In genomic region chr13:77697208-77698103, GRCh38 we compare ENCODE assay signal across 8 cellular contexts. TPM values are rescaled to one million over a fixed set of nuclear protein-coding genes. Genes with fewer than 3 reads are reported as not detected.
DNase-seq lines count a peak whose midpoint lies in the region; ATAC-seq, FAIRE-seq and TF ChIP-seq lines count a peak whose summit lies in the region.

SLAIN1 (plus strand) TSS chr13:77697687; CDS start chr13:77697914, 227 bp downstream.

- FAIRE-seq in pancreas (lab: Jason Lieb, UNC): no peak

- TF ChIP-seq EP300 in tibial nerve (IDR thresholded peaks at IDR 0.05): no peak

- H3K27me3 Mint-ChIP-seq in GM23338 (ENCODE audit: insufficient read depth, low read depth, poor library complexity): peaks cover 13% of the 10 kb centered on the region

- no peaks in the 10 kb centered on the region; the same call in 2 of the 3 replicates for H3K9me3 Mint-ChIP-seq in GM23338

- H3K79me2 ChIP-seq in GM23338 (replicated peaks; ENCODE audit: insufficient read depth): peaks cover 41% of the 10 kb centered on the region
- peaks cover 37% of the 10 kb centered on the region for H3K79me2 ChIP-seq in MM.1S (ENCODE audit: low read length)

- intact Hi-C loops in pancreas (cut with DNase I): no loop called here

- H3K27ac ChIP-seq in GM23338 (ENCODE audit: low read depth) (peak within 1 kb of the TSS; percentile 76; the same call in 1 of the 2 replicates), MM.1S (ENCODE audit: low read length) (peak within 1 kb of the TSS; percentile 52; the same call in 1 of the 2 replicates), cardiac muscle cell (no peak within 1 kb of the TSS), pancreas (peak within 1 kb of the TSS; percentile 51 to 83 (median 74)), tibial nerve (peak within 1 kb of the TSS; percentile 34 to 74 (median 52))

- no peaks in the 10 kb centered on the region for H3F3A ChIP-seq in GM23338 (replicated peaks; ENCODE audit: low read depth)
- H3F3A ChIP-seq in MM.1S (ENCODE audit: insufficient read depth, low read length): peaks cover 17% of the 10 kb centered on the region

- H3K4me1 Mint-ChIP-seq in GM23338: peaks cover 28% of the 10 kb centered on the region

- H3K9me2 ChIP-seq in GM23338 (ENCODE audit: insufficient read depth) (no peaks in the 10 kb centered on the region), MM.1S (replicated peaks; ENCODE audit: insufficient read depth, low read length) (no peaks in the 10 kb centered on the region)

- no peaks in the 10 kb centered on the region for H3K9me3 ChIP-seq in MM.1S (replicated peaks; ENCODE audit: insufficient read depth, low read length)
- no peaks in the 10 kb centered on the region for H3K9me3 ChIP-seq in cardiac muscle cell (ENCODE audit: low read depth)
- no peaks in the 10 kb centered on the region for H3K9me3 ChIP-seq in pancreas
- H3K9me3 ChIP-seq in tibial nerve: no peaks in the 10 kb centered on the region

- peaks cover 39% of the 10 kb centered on the region for H3K4me1 ChIP-seq in GM23338 (ENCODE audit: insufficient read depth)
- peaks cover 26% of the 10 kb centered on the region for H3K4me1 ChIP-seq in MM.1S (ENCODE audit: low read length)
- peaks cover 8% of the 10 kb centered on the region for H3K4me1 ChIP-seq in cardiac muscle cell (ENCODE audit: low read depth)
- H3K4me1 ChIP-seq in pancreas: peaks cover 14 to 41% (median 32%) of the 10 kb centered on the region in 3 donors
- H3K4me1 ChIP-seq in tibial nerve: peaks cover 0 to 35% (median 6%) of the 10 kb centered on the region in 4 donors

- H3K9ac ChIP-seq in MM.1S (ENCODE audit: low read length): peak within 1 kb of the TSS; percentile 72

- peak within 1 kb of the TSS; percentile 94 for H3K4me3 Mint-ChIP-seq in GM23338

- in situ Hi-C loops in SK-MEL-5 (cut with HindIII; ENCODE audit: low pct_unique_long_range_greater_than_20kb, low sequenced_read_pairs): no loop called here

- DNase-seq in Daoy (ENCODE audit: low read depth) (peak; percentile 85), GM23338 (ENCODE audit: low spot score) (peak; percentile 94), MM.1S (peak; percentile 85), SK-MEL-5 (ENCODE audit: low read depth, low spot score) (peak; percentile 81), cardiac muscle cell (ENCODE audit: low read depth in 1 of 2, low spot score in 1 of 2) (peak; percentile 28 to 92), pancreas (peak; percentile 82 to 96 (median 90)), tibial nerve (ENCODE audit: low spot score in 2 of 2) (peak; percentile 41 to 54)
- DNase-seq in activated naive CD4-positive, alpha-beta T cell (lab: John Stamatoyannopoulos, UW): peak; percentile 55 to 85 (median 66)

- no peaks in the 10 kb centered on the region; the same call in 1 of the 2 replicates for H3K27me3 ChIP-seq in GM23338 (ENCODE audit: insufficient read depth)
- H3K27me3 ChIP-seq in MM.1S (replicated peaks; ENCODE audit: insufficient read depth, low read length): no peaks in the 10 kb centered on the region
- H3K27me3 ChIP-seq in cardiac muscle cell: peaks cover 49% of the 10 kb centered on the region
- no peaks in the 10 kb centered on the region for H3K27me3 ChIP-seq in pancreas
- peaks cover 0 to 62% of the 10 kb centered on the region in 2 donors for H3K27me3 ChIP-seq in tibial nerve

- H2AFZ ChIP-seq in GM23338 (peak within 1 kb of the TSS; percentile 91), MM.1S (ENCODE audit: low read length) (peak within 1 kb of the TSS; percentile 87)

- no peak for TF ChIP-seq POLR2A in tibial nerve (IDR thresholded peaks at IDR 0.05)

- no peak for TF ChIP-seq CTCF in GM23338 (conservative IDR thresholded peaks at IDR 0.05; ENCODE audit: low read depth in 2 of 2)
- no peak for TF ChIP-seq CTCF in MM.1S (IDR thresholded peaks at IDR 0.05; ENCODE audit: low read length)
- TF ChIP-seq CTCF in cardiac muscle cell (IDR thresholded peaks at IDR 0.05; ENCODE audit: low read depth, low read length): no peak
- no peak for TF ChIP-seq CTCF in pancreas (IDR thresholded peaks at IDR 0.05)
- no peak for TF ChIP-seq CTCF in tibial nerve (IDR thresholded peaks at IDR 0.05)

- peak within 1 kb of the TSS; percentile 90 for H3K27ac Mint-ChIP-seq in GM23338

- H3K36me3 Mint-ChIP-seq in GM23338 (ENCODE audit: low read depth): peaks cover 7% of the 10 kb centered on the region; the same call in 2 of the 3 replicates

- H3K4me2 ChIP-seq in GM23338 (peak within 1 kb of the TSS; percentile 91), MM.1S (ENCODE audit: low read depth, low read length) (peak within 1 kb of the TSS; percentile 93)

- no peaks in the 10 kb centered on the region for H3K36me3 ChIP-seq in GM23338 (ENCODE audit: insufficient read depth)
- no peaks in the 10 kb centered on the region for H3K36me3 ChIP-seq in MM.1S (replicated peaks; ENCODE audit: insufficient read depth, low read length)
- H3K36me3 ChIP-seq in cardiac muscle cell: no peaks in the 10 kb centered on the region
- no peaks in the 10 kb centered on the region for H3K36me3 ChIP-seq in pancreas
- H3K36me3 ChIP-seq in tibial nerve: no peaks in the 10 kb centered on the region

- ATAC-seq in GM23338 (peak; percentile 95), pancreas (peak; percentile 81 to 89 (median 86))

- H4K20me1 ChIP-seq in GM23338 (replicated peaks; ENCODE audit: insufficient read depth) (peaks cover 23% of the 10 kb centered on the region), MM.1S (ENCODE audit: insufficient read depth, low read length) (no peaks in the 10 kb centered on the region)

- H3K4me3 ChIP-seq in GM23338 (peak within 1 kb of the TSS; percentile 85), MM.1S (ENCODE audit: low read length) (peak within 1 kb of the TSS; percentile 96), cardiac muscle cell (peak within 1 kb of the TSS; percentile 98), pancreas (peak within 1 kb of the TSS; percentile 72 to 92 (median 84)), tibial nerve (peak within 1 kb of the TSS; percentile 39 to 83 (median 66))

- WGBS in pancreas, 2 donors: 0 to 1% methylated on average over 59 to 86 of the region's 86 CpGs
- 2 to 5% methylated on average over 15 to 57 of the region's 86 CpGs for WGBS in tibial nerve, 2 donors

TF ChIP-seq in GM23338, 12 proteins besides CTCF, POLR2A, EP300 and RAD21:
- TF ChIP-seq STAT1 (IDR thresholded peaks at IDR 0.05; ENCODE audit: unreplicated experiment): no peak
- TF ChIP-seq NANOG (IDR thresholded peaks at IDR 0.05; ENCODE audit: borderline replicate concordance): no peak
- TF ChIP-seq POLR2AphosphoS5 (IDR thresholded peaks at IDR 0.05; ENCODE audit: low read depth): peak; percentile 67

RNA-seq across cellular contexts. Expression of gene SLAIN1, which starts in this region (rescaled TPM):
- 6.7 and 7.2 TPM in 2 replicates for total RNA-seq in Daoy (2014; rRNA removed; shearing (Covaris generic))
- 44.2 and 65.8 TPM in 2 replicates for total RNA-seq in GM23338 (2014; rRNA removed; shearing (Covaris generic))
- polyA plus RNA-seq in GM23338 (2016; fragmentation: Nextera tagmentation; extraction: Ambion mirVana): 16.3 and 18.5 TPM in 2 replicates
- total RNA-seq in SK-MEL-5 (2014; rRNA removed; shearing (Covaris generic)): 61.6 and 73.2 TPM in 2 replicates
- polyA plus RNA-seq in SK-MEL-5 (2015; cell fraction: cytosol; rRNA removed): 30.3 and 36.2 TPM in 2 replicates
- 13.7 and 19.0 TPM in 2 replicates for polyA plus RNA-seq in SK-MEL-5 (2015; cell fraction: nucleus; rRNA removed)
- 20.0 and 21.2 TPM in 2 replicates for total RNA-seq in cardiac muscle cell
- 21.6 and 26.5 TPM in 2 replicates for polyA plus RNA-seq in cardiac muscle cell
- 10 to 100 TPM in 3 of 6 donors, 1 to 10 TPM in 3; 7.0 to 13.7 (median 10.5) TPM for total RNA-seq in pancreas
- 1 to 10 TPM; 4.8 to 6.6 TPM for polyA plus RNA-seq in pancreas
- total RNA-seq in tibial nerve: 10 to 100 TPM in 1 of 4 donors, 1 to 10 TPM in 3; 2.8 to 13.5 (median 5.0) TPM
